In genomic region chr5:176676361-176676824, GRCh38 we compare ENCODE assay signal across 11 cellular contexts. TPM values are rescaled to one million over a fixed set of nuclear protein-coding genes. Genes with fewer than 3 reads are reported as not detected.
A peak's percentile ranks its signal among the peaks of the same experiment; 100 is the strongest.
DNase-seq lines count a peak whose midpoint lies in the region; ATAC-seq and TF ChIP-seq lines count a peak whose summit lies in the region.
"Had no signal": no experiment of that assay in that cellular context is flagged by ENCODE, and none has a peak within 500 bp of the region (broad histone marks: within the 10 kb centered on the region; RNA-seq: fewer than 3 reads in every experiment).

No MANE protein-coding gene starts in this region.

- H3K4me3 Mint-ChIP-seq in CD4-positive, alpha-beta T cell = no peak overlapping the region

- peak overlapping the region; percentile 70 to 94 (median 83) for H3K4me2 ChIP-seq in BLaER1 treated with 17β-estradiol and CSF1 and Interleukin-3, amounts not matched to agents 10 nM and 100 nM

- no peaks in the 10 kb centered on the region for H3K36me3 ChIP-seq in BLaER1 treated with 17β-estradiol and CSF1 and Interleukin-3, amounts not matched to agents 10 nM and 100 nM
- no peaks in the 10 kb centered on the region for H3K36me3 ChIP-seq in tibial artery

- intact Hi-C loops in tibial artery (cut with DNase I; ENCODE audit: low total_unique reads) = no loop called here
- intact Hi-C loops in CD4-positive, alpha-beta T cell (cut with DNase I, micrococcal nuclease) = no loop called here

- CTCF ChIA-PET in CD4-positive, alpha-beta T cell (lab: Charles Lee) = no interaction called here

- peak overlapping the region in 7 of 11 experiments; percentile 25 to 59 (median 54); a peak in 15 of 22 replicates for H3K27ac ChIP-seq in BLaER1 treated with 17β-estradiol and CSF1 and Interleukin-3, amounts not matched to agents 10 nM and 100 nM
- H3K27ac ChIP-seq in tibial artery = no peak overlapping the region
- no peak overlapping the region for H3K27ac ChIP-seq in CD4-positive, alpha-beta T cell (ENCODE audit: low read depth, low read length)
- H3K27ac ChIP-seq: VCaP had no signal

- H3K9me3 Mint-ChIP-seq in CD4-positive, alpha-beta T cell = no peaks in the 10 kb centered on the region

- no peak overlapping the region for H3K27ac Mint-ChIP-seq in CD4-positive, alpha-beta T cell

- no peaks in the 10 kb centered on the region for H3K36me3 Mint-ChIP-seq in CD4-positive, alpha-beta T cell (ENCODE audit: low read depth)

- peak overlapping the region in 2 of 10 experiments; percentile 20 to 23; a peak in 1 of 20 replicates for H3K4me3 ChIP-seq in BLaER1 treated with 17β-estradiol and CSF1 and Interleukin-3, amounts not matched to agents 10 nM and 100 nM
- H3K4me3 ChIP-seq in choroid plexus epithelial cell (ENCODE audit: low read depth, low read length) (no peak overlapping the region), tibial artery (no peak overlapping the region)

- DNase-seq in choroid plexus epithelial cell (ENCODE audit: low read depth) (peak; percentile 16), SHP77 (lab: John Stamatoyannopoulos, UW) (no peak), SKM-1 treated with dmso at 0.1 percent for 144 hours (lab: John Stamatoyannopoulos, UW; ENCODE audit: unreplicated experiment) (no peak), tibial artery (no peak)
- no peak for DNase-seq in CD4-positive, alpha-beta T cell
- DNase-seq: NCI-H1105 treated with DMSO at 0.1 percent for 48 hours had no signal

- ATAC-seq in GM19372 (IDR thresholded peaks at IDR 0.05; ENCODE audit: low read depth, unreplicated experiment) (peak; percentile 68), HG03378 (IDR thresholded peaks at IDR 0.05; ENCODE audit: unreplicated experiment) (peak; percentile 84)
- ATAC-seq in CD4-positive, alpha-beta T cell (ENCODE audit: poor library complexity) = no peak

- H3K4me1 Mint-ChIP-seq in CD4-positive, alpha-beta T cell (ENCODE audit: low read depth) = no peaks in the 10 kb centered on the region

- peaks cover 67% of the 10 kb centered on the region for H3K27me3 Mint-ChIP-seq in CD4-positive, alpha-beta T cell

- H3K9me3 ChIP-seq in BLaER1 treated with 17β-estradiol and CSF1 and Interleukin-3, amounts not matched to agents 10 nM and 100 nM (replicated peaks in 1 of 11) = no peaks in the 10 kb centered on the region
- no peaks in the 10 kb centered on the region for H3K9me3 ChIP-seq in tibial artery
- no peaks in the 10 kb centered on the region for H3K9me3 ChIP-seq in CD4-positive, alpha-beta T cell (ENCODE audit: control insufficient read depth, low read length)

- H3K9ac ChIP-seq in BLaER1 treated with 17β-estradiol and CSF1 and Interleukin-3, amounts not matched to agents 10 nM and 100 nM = peak overlapping the region in 8 of 11 experiments; percentile 0 to 51 (median 16); a peak in 7 of 22 replicates

- H3K27me3 ChIP-seq in BLaER1 treated with 17β-estradiol and CSF1 and Interleukin-3, amounts not matched to agents 10 nM and 100 nM = peaks cover 17 to 45% (median 27%) of the 10 kb centered on the region in 11 experiments; a peak in 20 of 22 replicates
- peaks cover 0 to 63% of the 10 kb centered on the region in 2 donors for H3K27me3 ChIP-seq in tibial artery
- peaks cover 40% of the 10 kb centered on the region for H3K27me3 ChIP-seq in CD4-positive, alpha-beta T cell (ENCODE audit: control insufficient read depth, insufficient read depth, low read length)

- peaks cover 0 to 36% (median 15%) of the 10 kb centered on the region in 11 experiments; a peak in 14 of 22 replicates for H4K20me1 ChIP-seq in BLaER1 treated with 17β-estradiol and CSF1 and Interleukin-3, amounts not matched to agents 10 nM and 100 nM

- TF ChIP-seq CTCF in choroid plexus epithelial cell (conservative IDR thresholded peaks at IDR 0.05; ENCODE audit: low read depth, low read length) = no peak
- no peak for TF ChIP-seq CTCF in tibial artery (IDR thresholded peaks at IDR 0.05)
- no peak for TF ChIP-seq CTCF in CD4-positive, alpha-beta T cell (IDR thresholded peaks at IDR 0.05)

- H3K4me1 ChIP-seq in BLaER1 treated with 17β-estradiol and CSF1 and Interleukin-3, amounts not matched to agents 10 nM and 100 nM = peaks cover 20 to 52% (median 47%) of the 10 kb centered on the region in 10 experiments
- peaks cover 0 to 7% (median 0%) of the 10 kb centered on the region in 4 donors for H3K4me1 ChIP-seq in tibial artery

- POLR2A ChIA-PET in CD4-positive, alpha-beta T cell (lab: Charles Lee) = no interaction called here

RNA-seq across cellular contexts. Expression of gene TSPAN17, which starts 29.1 kb away (rescaled TPM):
- 1 to 10 TPM; 7.8 to 7.9 TPM for total RNA-seq in CD4-positive, alpha-beta T cell

RNA-seq across cellular contexts. Expression of gene EIF4E1B, which starts 45.9 kb away (rescaled TPM):
- not detected for total RNA-seq in CD4-positive, alpha-beta T cell
- total RNA-seq: dermis microvascular lymphatic vessel endothelial cell had no signal

RNA-seq across cellular contexts. Expression of gene SNCB, which starts 46.1 kb away (rescaled TPM):
- total RNA-seq in CD4-positive, alpha-beta T cell = not detected

Comparison
In these comparisons a context has a peak if more than half of its experiments do, and no peak if none do; other contexts are left out.
1. H3K27ac ChIP-seq: peak in BLaER1 treated with 17β-estradiol and CSF1 and Interleukin-3, amounts not matched to agents 10 nM and 100 nM (7 of 11); none in tibial artery (0 of 2) and CD4-positive, alpha-beta T cell (single experiment).